In genomic region chr17:43927101-43927935, GRCh38 we compare ENCODE assay signal across 9 cellular contexts. TPM values are rescaled to one million over a fixed set of nuclear protein-coding genes. Genes with fewer than 3 reads are reported as not detected.
A peak's percentile ranks its signal among the peaks of the same experiment; 100 is the strongest.
DNase-seq lines count a peak whose midpoint lies in the region; ATAC-seq and TF ChIP-seq lines count a peak whose summit lies in the region.
"Had no signal": no experiment of that assay in that cellular context is flagged by ENCODE, and none has a peak within 500 bp of the region (broad histone marks: within the 10 kb centered on the region; RNA-seq: fewer than 3 reads in every experiment).

No MANE protein-coding gene starts in this region.

- peaks cover 6 to 11% of the 10 kb centered on the region in 2 donors for H3K4me1 ChIP-seq in left lung
- peaks cover 0 to 13% (median 4%) of the 10 kb centered on the region in 4 donors for H3K4me1 ChIP-seq in tibial nerve

- no peak for TF ChIP-seq CTCF in astrocyte of the cerebellum (IDR thresholded peaks at IDR 0.05; ENCODE audit: low read depth, low read length, missing control alignments)
- TF ChIP-seq CTCF in left lung (IDR thresholded peaks at IDR 0.05): no peak
- no peak for TF ChIP-seq CTCF in tibial nerve (IDR thresholded peaks at IDR 0.05)

- H3K27me3 Mint-ChIP-seq in stimulated activated naive CD8-positive, alpha-beta T cell treated with anti-CD3 and anti-CD28 coated beads, Interleukin-15, Interleukin-2, amounts not matched to agents 100 ng/mL and 50 ng/mL, for 24 hours: peaks cover 15% of the 10 kb centered on the region

- no peaks in the 10 kb centered on the region for H3K9me3 ChIP-seq in left lung
- H3K9me3 ChIP-seq in tibial nerve: no peaks in the 10 kb centered on the region

- H3K4me3 ChIP-seq in astrocyte of the cerebellum (ENCODE audit: low read depth, low read length) (peak overlapping the region; percentile 3), left lung (no peak overlapping the region), tibial nerve (peak overlapping the region in 2 of 4 donors; percentile 11 to 40)

- in situ Hi-C loops in astrocyte of the cerebellum (cut with HindIII; ENCODE audit: low sequenced_read_pairs): loop anchor here (5.0 kb wide), 1 partner anchor 85 kb away; the partner anchor contains the start of gene TMEM101

- TF ChIP-seq EP300 in tibial nerve (IDR thresholded peaks at IDR 0.05): no peak

- DNase-seq in NCI-H748 (lab: John Stamatoyannopoulos, UW; ENCODE audit: unreplicated experiment) (peak; percentile 46), NCI-H748 treated with DMSO at 0.1 percent for 48 hours (lab: John Stamatoyannopoulos, UW) (no peak), astrocyte of the cerebellum (ENCODE audit: low read depth) (no peak), left lung (no peak), NCI-H2196 treated with DMSO at 0.1 percent for 48 hours (lab: John Stamatoyannopoulos, UW; ENCODE audit: unreplicated experiment) (no peak), tibial nerve (ENCODE audit: low spot score in 2 of 2) (no peak)

- ATAC-seq in left lung (peak; percentile 70), HG03342 (IDR thresholded peaks at IDR 0.05; ENCODE audit: unreplicated experiment) (no peak)

- H3K9me3 Mint-ChIP-seq in stimulated activated naive CD8-positive, alpha-beta T cell treated with anti-CD3 and anti-CD28 coated beads, Interleukin-15, Interleukin-2, amounts not matched to agents 100 ng/mL and 50 ng/mL, for 24 hours: no peaks in the 10 kb centered on the region

- H3K4me1 Mint-ChIP-seq in stimulated activated naive CD8-positive, alpha-beta T cell treated with anti-CD3 and anti-CD28 coated beads, Interleukin-15, Interleukin-2, amounts not matched to agents 100 ng/mL and 50 ng/mL, for 24 hours (ENCODE audit: low read depth): peaks cover 20% of the 10 kb centered on the region

- H3K36me3 ChIP-seq in left lung: no peaks in the 10 kb centered on the region
- H3K36me3 ChIP-seq in tibial nerve: no peaks in the 10 kb centered on the region

- H3K27ac Mint-ChIP-seq in stimulated activated naive CD8-positive, alpha-beta T cell treated with anti-CD3 and anti-CD28 coated beads, Interleukin-15, Interleukin-2, amounts not matched to agents 100 ng/mL and 50 ng/mL, for 24 hours: peak overlapping the region; percentile 58

- TF ChIP-seq POLR2A in tibial nerve (IDR thresholded peaks at IDR 0.05): no peak

- peaks cover 10 to 70% of the 10 kb centered on the region in 2 donors for H3K27me3 ChIP-seq in left lung
- H3K27me3 ChIP-seq in tibial nerve: peaks cover 0 to 80% of the 10 kb centered on the region in 2 donors

- intact Hi-C loops in left lung (cut with DNase I): no loop called here

- peak overlapping the region; percentile 79 for H3K4me3 Mint-ChIP-seq in stimulated activated naive CD8-positive, alpha-beta T cell treated with anti-CD3 and anti-CD28 coated beads, Interleukin-15, Interleukin-2, amounts not matched to agents 100 ng/mL and 50 ng/mL, for 24 hours

- no peaks in the 10 kb centered on the region for H3K36me3 Mint-ChIP-seq in stimulated activated naive CD8-positive, alpha-beta T cell treated with anti-CD3 and anti-CD28 coated beads, Interleukin-15, Interleukin-2, amounts not matched to agents 100 ng/mL and 50 ng/mL, for 24 hours (ENCODE audit: low read depth)

- 3 to 4% methylated on average over 40 to 41 of the region's 42 CpGs for WGBS in tibial nerve, 2 donors

- H3K27ac ChIP-seq in left lung (no peak overlapping the region), tibial nerve (no peak overlapping the region)
- H3K27ac ChIP-seq: RWPE1 had no signal

RNA-seq across cellular contexts. Expression of gene PPY, which starts 15.0 kb away (rescaled TPM):
- not detected for total RNA-seq in left lung
- not detected for total RNA-seq in tibial nerve

RNA-seq across cellular contexts. Expression of gene MPP2, which starts 20.0 kb away (rescaled TPM):
- total RNA-seq in left lung (1 to 10 TPM; 1.5 to 1.7 TPM), tibial nerve (10 to 100 TPM in 2 of 4 donors, 1 to 10 TPM in 2; 4.2 to 22.9 (median 9.3) TPM)

RNA-seq across cellular contexts. Expression of gene PYY, which starts 26.4 kb away (rescaled TPM):
- total RNA-seq in left lung (not detected), tibial nerve (1 to 10 TPM in 1 of 4 donors, not detected in 3; 2.0 TPM)
